ENCODE assay signal across 17 cellular contexts in the genomic region with DNA sequence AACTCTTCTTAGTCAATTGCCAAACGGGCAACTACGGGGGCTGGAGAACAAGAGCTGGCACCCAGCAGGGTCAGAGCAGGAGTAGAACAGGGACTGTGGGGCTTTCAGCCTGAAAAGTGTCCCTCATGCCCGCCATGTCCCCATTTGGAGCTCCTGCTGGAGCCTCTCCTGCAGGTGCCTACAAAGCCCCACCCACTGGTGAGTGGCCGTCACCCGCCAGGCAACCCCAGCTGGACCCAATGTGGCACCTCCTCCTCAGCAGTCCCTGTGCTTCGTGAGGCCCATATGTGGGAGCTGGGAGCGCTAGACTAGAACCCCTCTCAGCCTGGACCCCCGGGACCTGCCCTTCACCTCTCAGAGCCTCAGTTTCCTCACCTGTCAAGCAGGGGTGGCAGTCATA. TPM values are rescaled to one million over a fixed set of nuclear protein-coding genes. Genes with fewer than 3 reads are reported as not detected.
A peak's percentile ranks its signal among the peaks of the same experiment; 100 is the strongest.
DNase-seq lines count a peak whose midpoint lies in the region; ATAC-seq, FAIRE-seq and TF ChIP-seq lines count a peak whose summit lies in the region.
"Had no signal": no experiment of that assay in that cellular context is flagged by ENCODE, and none has a peak within 500 bp of the region (broad histone marks: within the 10 kb centered on the region; RNA-seq: fewer than 3 reads in every experiment).

No MANE protein-coding gene starts in this region.

- H3K4me2 ChIP-seq in HepG2 (ENCODE audit: low read depth, low read length): no peak overlapping the region
- H3K4me2 ChIP-seq: smooth muscle cell had no signal

- DNase-seq in COLO668 (lab: John Stamatoyannopoulos, UW; ENCODE audit: unreplicated experiment) (peak; percentile 16), HepG2 (ENCODE audit: low spot score) (no peak), psoas muscle (peak; percentile 6 to 49), CD14-positive monocyte (ENCODE audit: low spot score) (no peak), NCI-H187 treated with DMSO at 0.1 percent for 48 hours (lab: John Stamatoyannopoulos, UW) (no peak), posterior vena cava (ENCODE audit: low spot score) (no peak)
- DNase-seq: activated gamma-delta T cell, HFFc6, KG1, SHP77 treated with DMSO at 0.1 percent for 48 hours, T-helper 1 cell had no signal

- H3K4me3 Mint-ChIP-seq in CD14-positive monocyte: no peak overlapping the region
- H3K4me3 Mint-ChIP-seq: HFFc6 had no signal

- peaks cover 0 to 4% (median 0%) of the 10 kb centered on the region in 3 donors for H3K27me3 Mint-ChIP-seq in CD14-positive monocyte (ENCODE audit: low read depth in 3 of 3)

- peaks cover 17% of the 10 kb centered on the region for H3K4me1 Mint-ChIP-seq in CD14-positive monocyte

- H3K36me3 ChIP-seq in HepG2 (replicated peaks in 1 of 2; ENCODE audit: control insufficient read depth in 1 of 2, insufficient read depth in 2 of 2, low read length in 2 of 2): peaks cover 2 to 24% of the 10 kb centered on the region in 2 experiments; a peak in 3 of 5 replicates
- H3K36me3 ChIP-seq in psoas muscle (ENCODE audit: insufficient read depth in 1 of 2, low read depth in 1 of 2): no peaks in the 10 kb centered on the region
- H3K36me3 ChIP-seq: cardiac muscle cell, suprapubic skin had no signal

- no peak for TF ChIP-seq CTCF in HepG2 (CRISPR knock-in tag; IDR thresholded peaks at IDR 0.05)
- no peak for TF ChIP-seq CTCF in psoas muscle (IDR thresholded peaks at IDR 0.05)
- TF ChIP-seq CTCF in CD14-positive monocyte (IDR thresholded peaks at IDR 0.05): no peak

- no peak for TF ChIP-seq RAD21 in HepG2 (CRISPR knock-in tag; IDR thresholded peaks at IDR 0.05)

- FAIRE-seq in HepG2 (lab: Jason Lieb, UNC): no peak

- no peak for TF ChIP-seq EP300 in HepG2 (IDR thresholded peaks at IDR 0.05; ENCODE audit: low read depth in 2 of 2, low read length in 2 of 2)
- no peak for TF ChIP-seq EP300 in HepG2 (CRISPR knock-in tag; IDR thresholded peaks at IDR 0.05; ENCODE audit: borderline replicate concordance)

- H3K27ac Mint-ChIP-seq in CD14-positive monocyte: no peak overlapping the region
- H3K27ac Mint-ChIP-seq: HFFc6 had no signal

- H3K4me3 ChIP-seq in HepG2 (replicated peaks in 1 of 3; ENCODE audit: insufficient read depth in 1 of 3, low read depth in 2 of 3, low read length in 3 of 3) (no peak overlapping the region), psoas muscle (no peak overlapping the region)
- H3K4me3 ChIP-seq: cardiac muscle cell, smooth muscle cell, suprapubic skin had no signal

- H3K4me1 ChIP-seq in HepG2 (ENCODE audit: insufficient read depth, low read length) (no peaks in the 10 kb centered on the region), psoas muscle (peaks cover 3% of the 10 kb centered on the region)

- H3K79me2 ChIP-seq in HepG2 (ENCODE audit: insufficient read depth, low read length): peaks cover 81% of the 10 kb centered on the region
- H3K79me2 ChIP-seq: parathyroid adenoma had no signal

- WGBS in HepG2 (ENCODE audit: low lambda C conversion rate): 100% methylated on average over 3 of the region's 8 CpGs
- 76 to 91% (median 83%) methylated on average over 8 of the region's 8 CpGs for WGBS in psoas muscle, 3 donors

- no peak overlapping the region for H2AFZ ChIP-seq in HepG2 (ENCODE audit: low read length)
- H2AFZ ChIP-seq: parathyroid adenoma had no signal

- H3K27ac ChIP-seq in angular gyrus (ENCODE audit: low read depth, low read length) (peak overlapping the region; percentile 59), HepG2 (ENCODE audit: extremely low read length, insufficient read depth, low read length) (no peak overlapping the region), psoas muscle (no peak overlapping the region)
- H3K27ac ChIP-seq: cardiac muscle cell, parathyroid adenoma, suprapubic skin had no signal

- BruUV-seq in HepG2 (replicated peaks; lab: Mats Ljungman, UMichigan): no TSS peak

- H3K9ac ChIP-seq in HepG2 (ENCODE audit: insufficient read depth, low read depth, low read length): no peak overlapping the region
- H3K9ac ChIP-seq: parathyroid adenoma had no signal

- ATAC-seq in HepG2: no peak
- no peak for ATAC-seq in psoas muscle
- ATAC-seq in GM19324 (IDR thresholded peaks at IDR 0.05; ENCODE audit: low FRiP score, unreplicated experiment): no peak

- in situ Hi-C loops in HepG2 (cut with HindIII; ENCODE audit: extremely low pct_ligation_motif_present, low pct_unique_long_range_greater_than_20kb): no loop called here

- peaks cover 9 to 18% of the 10 kb centered on the region in 2 donors for H3K36me3 Mint-ChIP-seq in CD14-positive monocyte

- TF ChIP-seq POLR2A in HepG2 (IDR thresholded peaks at IDR 0.05; ENCODE audit: insufficient read depth in 1 of 2, low read depth in 2 of 2, low read length in 2 of 2): no peak

- H3K9me3 Mint-ChIP-seq in CD14-positive monocyte: peaks cover 0 to 2% (median 0%) of the 10 kb centered on the region in 7 donors
- H3K9me3 Mint-ChIP-seq: HFFc6 had no signal

- H3K9me3 ChIP-seq in HepG2 (ENCODE audit: low read length) (no peaks in the 10 kb centered on the region), psoas muscle (no peaks in the 10 kb centered on the region)
- H3K9me3 ChIP-seq: suprapubic skin had no signal

- intact Hi-C loops in HepG2 (cut with micrococcal nuclease; ENCODE audit: unreplicated experiment) (no loop called here), psoas muscle (cut with DNase I) (no loop called here), CD14-positive monocyte (cut with micrococcal nuclease) (no loop called here), posterior vena cava (cut with DNase I) (no loop called here)

- H3K27me3 ChIP-seq in HepG2 (ENCODE audit: control insufficient read depth in 1 of 2, insufficient read depth in 2 of 2, low read length in 2 of 2) (no peaks in the 10 kb centered on the region), psoas muscle (ENCODE audit: insufficient read depth in 3 of 3, low read length in 2 of 3) (peaks cover 0 to 26% (median 9%) of the 10 kb centered on the region in 3 donors)
- H3K27me3 ChIP-seq: cardiac muscle cell, suprapubic skin had no signal

- H4K20me1 ChIP-seq in HepG2 (ENCODE audit: insufficient read depth, low read length): peaks cover 40% of the 10 kb centered on the region; the same call in 1 of the 2 replicates

- CTCF ChIA-PET in HepG2 (lab: Yijun Ruan, JAX; ENCODE audit: low intra/inter-chr PET ratio, low total read pairs): no interaction called here

- POLR2A ChIA-PET in HepG2 (lab: Yijun Ruan, JAX): interaction anchor here (1.1 kb wide), 1 partner anchor 59 kb away, joined by 5 read pairs; no protein-coding TSS in a partner anchor

TF ChIP-seq in HepG2, 621 proteins besides CTCF, POLR2A, EP300 and RAD21 (continues in another document):
- TF ChIP-seq ZNF430 (CRISPR knock-in tag; IDR thresholded peaks at IDR 0.05): no peak
- no peak for TF ChIP-seq ZSCAN31 (CRISPR knock-in tag; IDR thresholded peaks at IDR 0.05; ENCODE audit: low read depth)
- TF ChIP-seq, protein P1, sequence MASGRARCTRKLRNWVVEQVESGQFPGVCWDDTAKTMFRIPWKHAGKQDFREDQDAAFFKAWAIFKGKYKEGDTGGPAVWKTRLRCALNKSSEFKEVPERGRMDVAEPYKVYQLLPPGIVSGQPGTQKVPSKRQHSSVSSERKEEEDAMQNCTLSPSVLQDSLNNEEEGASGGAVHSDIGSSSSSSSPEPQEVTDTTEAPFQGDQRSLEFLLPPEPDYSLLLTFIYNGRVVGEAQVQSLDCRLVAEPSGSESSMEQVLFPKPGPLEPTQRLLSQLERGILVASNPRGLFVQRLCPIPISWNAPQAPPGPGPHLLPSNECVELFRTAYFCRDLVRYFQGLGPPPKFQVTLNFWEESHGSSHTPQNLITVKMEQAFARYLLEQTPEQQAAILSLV (CRISPR knock-in tag; IDR thresholded peaks at IDR 0.05; ENCODE audit: borderline replicate concordance): no peak
- no peak for TF ChIP-seq RORA (CRISPR knock-in tag; IDR thresholded peaks at IDR 0.05)
- 0 out of 2 replicates have a peak, but pooled peaks have one; percentile 13 for TF ChIP-seq GABPA (IDR thresholded peaks at IDR 0.05; ENCODE audit: low read depth, low read length)
- no peak for TF ChIP-seq GABPA (CRISPR knock-in tag; IDR thresholded peaks at IDR 0.05; ENCODE audit: low read depth)

RNA-seq across cellular contexts. Expression of a gene that starts 40.9 kb away (rescaled TPM):
- total RNA-seq in HepG2 (2016; rRNA removed; fragmentation: Illumina TruSeq; extraction: Trizol) (21.2 and 22.5 TPM in 2 replicates), psoas muscle (1 to 10 TPM; 1.3 to 2.9 (median 1.8) TPM), posterior vena cava (10 to 100 TPM; 12.9 to 17.9 TPM)
- total RNA-seq in HepG2 (2016; cell fraction: cytosol; rRNA removed; fragmentation: Illumina TruSeq; extraction: Trizol; ENCODE audit: low read depth): 11.6 and 15.3 TPM in 2 replicates
- total RNA-seq in HepG2 (2016; cell fraction: insoluble cytoplasmic fraction; rRNA removed; fragmentation: Illumina TruSeq; extraction: Trizol): 17.5 and 22.6 TPM in 2 replicates
- 15.0 and 15.8 TPM in 2 replicates for total RNA-seq in HepG2 (2016; cell fraction: membrane; rRNA removed; fragmentation: Illumina TruSeq; extraction: Trizol)
- total RNA-seq in HepG2 (2016; cell fraction: nucleus; rRNA removed; fragmentation: Illumina TruSeq; extraction: Trizol): 24.8 and 26.3 TPM in 2 replicates
- polyA plus RNA-seq in HepG2 (2011; rRNA removed) (22.9 and 32.7 TPM in 2 replicates), psoas muscle (1 to 10 TPM in 1 of 3 donors, under 1 TPM in 2; 0.70 to 1.8 (median 0.73) TPM), CD14-positive monocyte (1 to 10 TPM; 2.3 TPM)
- polyA plus RNA-seq in HepG2 (2011; cell fraction: cytosol; rRNA removed): 23.2 and 24.2 TPM in 2 replicates
- polyA plus RNA-seq in HepG2 (2011; cell fraction: nucleus; rRNA removed): 70.9 and 79.3 TPM in 2 replicates
- 34.9 and 35.5 TPM in 2 replicates for polyA plus RNA-seq in HepG2 (2012)
- 2.1 and 2.5 TPM in 2 replicates for polyA plus RNA-seq in HepG2 (2016; cell fraction: cytosol; fragmentation: Illumina TruSeq; extraction: Trizol; ENCODE audit: low read depth)
- polyA plus RNA-seq in HepG2 (2016; cell fraction: insoluble cytoplasmic fraction; fragmentation: Illumina TruSeq; extraction: Trizol; ENCODE audit: low read depth): 21.5 and 26.8 TPM in 2 replicates
- polyA plus RNA-seq in HepG2 (2016; cell fraction: membrane; fragmentation: Illumina TruSeq; extraction: Trizol; ENCODE audit: low read depth): 8.7 and 9.2 TPM in 2 replicates
- polyA plus RNA-seq in HepG2 (2016; cell fraction: nucleus; fragmentation: Illumina TruSeq; extraction: Trizol; ENCODE audit: insufficient read depth, low read depth): 61.9 and 62.3 TPM in 2 replicates
- 37.6 and 51.8 TPM in 2 replicates for polyA minus RNA-seq in HepG2 (2011; rRNA and poly(A)+ RNA removed; ENCODE audit: low replicate concordance)
- 33.6 and 35.2 TPM in 2 replicates for polyA minus RNA-seq in HepG2 (2011; cell fraction: cytosol; rRNA and poly(A)+ RNA removed)
- 32.7 and 34.4 TPM in 2 replicates for polyA minus RNA-seq in HepG2 (2011; cell fraction: nucleus; rRNA and poly(A)+ RNA removed)

Comparison
In these comparisons a context has a peak if more than half of its experiments do, and no peak if none do; other contexts are left out.
1. DNase-seq: peak in COLO668 (single experiment) and psoas muscle (2 of 2); none in HepG2 (single experiment), CD14-positive monocyte (single experiment), NCI-H187 treated with DMSO at 0.1 percent for 48 hours (single experiment) and posterior vena cava (single experiment).